ENCODE assay signal across 1 cellular context in the genomic region with DNA sequence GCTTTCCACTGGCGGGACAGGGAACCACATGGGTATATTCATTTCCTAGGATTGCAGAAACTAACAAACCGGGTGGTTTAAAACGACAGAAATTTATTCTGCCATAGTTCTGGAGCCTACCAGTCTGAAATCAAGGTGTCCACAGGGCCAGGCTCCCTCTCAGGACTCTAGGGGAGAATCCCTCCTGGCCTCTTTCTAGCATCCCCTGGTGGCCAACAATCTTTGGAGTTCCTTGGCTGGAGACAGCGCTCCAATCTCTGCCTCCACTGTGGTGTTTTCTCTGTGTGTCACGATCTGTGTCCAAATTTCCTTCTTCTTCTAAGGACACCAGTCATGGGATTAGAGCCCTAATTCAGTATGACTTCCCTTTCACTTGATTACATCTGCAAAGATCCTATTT.
TF ChIP-seq lines count a peak whose summit lies in the region.

No MANE protein-coding gene starts in this region.

TF ChIP-seq in H1, 55 proteins besides CTCF, POLR2A, EP300 and RAD21 (continued from another document):
- no peak for TF ChIP-seq GTF2F1 (IDR thresholded peaks at IDR 0.05; ENCODE audit: borderline replicate concordance, low read depth, low read length)
- TF ChIP-seq, protein P1, sequence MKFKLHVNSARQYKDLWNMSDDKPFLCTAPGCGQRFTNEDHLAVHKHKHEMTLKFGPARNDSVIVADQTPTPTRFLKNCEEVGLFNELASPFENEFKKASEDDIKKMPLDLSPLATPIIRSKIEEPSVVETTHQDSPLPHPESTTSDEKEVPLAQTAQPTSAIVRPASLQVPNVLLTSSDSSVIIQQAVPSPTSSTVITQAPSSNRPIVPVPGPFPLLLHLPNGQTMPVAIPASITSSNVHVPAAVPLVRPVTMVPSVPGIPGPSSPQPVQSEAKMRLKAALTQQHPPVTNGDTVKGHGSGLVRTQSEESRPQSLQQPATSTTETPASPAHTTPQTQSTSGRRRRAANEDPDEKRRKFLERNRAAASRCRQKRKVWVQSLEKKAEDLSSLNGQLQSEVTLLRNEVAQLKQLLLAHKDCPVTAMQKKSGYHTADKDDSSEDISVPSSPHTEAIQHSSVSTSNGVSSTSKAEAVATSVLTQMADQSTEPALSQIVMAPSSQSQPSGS (IDR thresholded peaks at IDR 0.05; ENCODE audit: low read length), result no peak
TF ChIP-seq in H1: peak in this region for 0.
